Comparison of ENCODE assay signal across 10 cellular contexts in genomic region chr18:48828713-48829442, GRCh38.
A peak's percentile ranks its signal among the peaks of the same experiment; 100 is the strongest.
DNase-seq lines count a peak whose midpoint lies in the region; ATAC-seq and TF ChIP-seq lines count a peak whose summit lies in the region.
"Had no signal": no experiment of that assay in that cellular context is flagged by ENCODE, and none has a peak within 500 bp of the region (broad histone marks: within the 10 kb centered on the region; RNA-seq: fewer than 3 reads in every experiment).

No MANE protein-coding gene starts in this region.

- no peaks in the 10 kb centered on the region for H3K27me3 Mint-ChIP-seq in neural crest cell (ENCODE audit: low read depth)
- H3K27me3 Mint-ChIP-seq in activated naive CD4-positive, alpha-beta T cell treated with anti-CD3 and anti-CD28 coated beads for 36 hours (ENCODE audit: low read depth) = no peaks in the 10 kb centered on the region

- no peak for ATAC-seq in HG03432 (IDR thresholded peaks at IDR 0.05; ENCODE audit: unreplicated experiment)

- peaks cover 91 to 96% (median 92%) of the 10 kb centered on the region in 10 experiments for H3K4me1 ChIP-seq in BLaER1 treated with 17β-estradiol and CSF1 and Interleukin-3, amounts not matched to agents 10 nM and 100 nM

- peak; percentile 65 for DNase-seq in NCI-H1436 (lab: John Stamatoyannopoulos, UW)
- DNase-seq in choroid plexus epithelial cell (ENCODE audit: low read depth) = no peak
- no peak for DNase-seq in neural crest cell (ENCODE audit: low read depth, low spot score)
- no peak for DNase-seq in activated naive CD4-positive, alpha-beta T cell treated with anti-CD3 and anti-CD28 coated beads for 36 hours
- DNase-seq in KG1 (lab: John Stamatoyannopoulos, UW) = no peak
- DNase-seq in NCI-H526 (lab: John Stamatoyannopoulos, UW) = no peak
- DNase-seq: activated naive CD4-positive, alpha-beta T cell treated with anti-CD3 and anti-CD28 coated beads, Interleukin-2, amount 10 ng/mL, durations not matched to agents 7 days and 5 days; DND-41 had no signal

- peaks cover under 1% of the 10 kb centered on the region for H3K36me3 Mint-ChIP-seq in neural crest cell (ENCODE audit: low read depth)
- H3K36me3 Mint-ChIP-seq in activated naive CD4-positive, alpha-beta T cell treated with anti-CD3 and anti-CD28 coated beads for 36 hours (ENCODE audit: low read depth) = no peaks in the 10 kb centered on the region

- H3K27me3 ChIP-seq in BLaER1 treated with 17β-estradiol and CSF1 and Interleukin-3, amounts not matched to agents 10 nM and 100 nM = no peaks in the 10 kb centered on the region

- peak overlapping the region; percentile 91 to 100 (median 96) for H3K4me2 ChIP-seq in BLaER1 treated with 17β-estradiol and CSF1 and Interleukin-3, amounts not matched to agents 10 nM and 100 nM

- intact Hi-C loops in activated naive CD4-positive, alpha-beta T cell treated with anti-CD3 and anti-CD28 coated beads for 36 hours (cut with micrococcal nuclease) = no loop called here

- H3K4me1 Mint-ChIP-seq in neural crest cell = peaks cover 71% of the 10 kb centered on the region
- peaks cover 21% of the 10 kb centered on the region for H3K4me1 Mint-ChIP-seq in activated naive CD4-positive, alpha-beta T cell treated with anti-CD3 and anti-CD28 coated beads for 36 hours (ENCODE audit: low read depth)

- H3K27ac Mint-ChIP-seq in neural crest cell (ENCODE audit: unreplicated experiment) = no peak overlapping the region
- H3K27ac Mint-ChIP-seq in activated naive CD4-positive, alpha-beta T cell treated with anti-CD3 and anti-CD28 coated beads for 36 hours = no peak overlapping the region
- H3K27ac Mint-ChIP-seq: activated naive CD4-positive, alpha-beta T cell treated with anti-CD3 and anti-CD28 coated beads, Interleukin-2, amount 10 ng/mL, durations not matched to agents 7 days and 5 days had no signal

- peak overlapping the region in 7 of 11 experiments; percentile 6 to 71 (median 55); a peak in 7 of 22 replicates for H3K27ac ChIP-seq in BLaER1 treated with 17β-estradiol and CSF1 and Interleukin-3, amounts not matched to agents 10 nM and 100 nM

- no peaks in the 10 kb centered on the region for H3K9me3 Mint-ChIP-seq in neural crest cell
- H3K9me3 Mint-ChIP-seq in activated naive CD4-positive, alpha-beta T cell treated with anti-CD3 and anti-CD28 coated beads for 36 hours = no peaks in the 10 kb centered on the region
- H3K9me3 Mint-ChIP-seq: activated naive CD4-positive, alpha-beta T cell treated with anti-CD3 and anti-CD28 coated beads, Interleukin-2, amount 10 ng/mL, durations not matched to agents 7 days and 5 days had no signal

- peaks cover 0 to 8% (median 1%) of the 10 kb centered on the region in 11 experiments; a peak in 8 of 22 replicates for H3K9me3 ChIP-seq in BLaER1 treated with 17β-estradiol and CSF1 and Interleukin-3, amounts not matched to agents 10 nM and 100 nM (replicated peaks in 1 of 11)

- peaks cover 0 to 3% (median 0%) of the 10 kb centered on the region in 11 experiments; a peak in 3 of 22 replicates for H3K36me3 ChIP-seq in BLaER1 treated with 17β-estradiol and CSF1 and Interleukin-3, amounts not matched to agents 10 nM and 100 nM

- H4K20me1 ChIP-seq in BLaER1 treated with 17β-estradiol and CSF1 and Interleukin-3, amounts not matched to agents 10 nM and 100 nM = peaks cover 0 to 6% (median 0%) of the 10 kb centered on the region in 11 experiments; a peak in 2 of 22 replicates

- peak overlapping the region; percentile 58 for H3K4me3 Mint-ChIP-seq in neural crest cell
- H3K4me3 Mint-ChIP-seq in activated naive CD4-positive, alpha-beta T cell treated with anti-CD3 and anti-CD28 coated beads for 36 hours = no peak overlapping the region
- H3K4me3 Mint-ChIP-seq: activated naive CD4-positive, alpha-beta T cell treated with anti-CD3 and anti-CD28 coated beads, Interleukin-2, amount 10 ng/mL, durations not matched to agents 7 days and 5 days had no signal

- H3K4me3 ChIP-seq in BLaER1 treated with 17β-estradiol and CSF1 and Interleukin-3, amounts not matched to agents 10 nM and 100 nM = peak overlapping the region in 3 of 10 experiments; percentile 15 to 53 (median 30); a peak in 4 of 20 replicates
- no peak overlapping the region for H3K4me3 ChIP-seq in choroid plexus epithelial cell (ENCODE audit: low read depth, low read length)

- CTCF ChIA-PET in activated naive CD4-positive, alpha-beta T cell treated with anti-CD3 and anti-CD28 coated beads for 36 hours (lab: Charles Lee) = interaction anchor here (0.5 to 1.0 kb wide), 3 partner anchors 50 to 71 kb away, joined by 3 to 6 read pairs (median 3); no protein-coding TSS in a partner anchor

- H3K9ac ChIP-seq in BLaER1 treated with 17β-estradiol and CSF1 and Interleukin-3, amounts not matched to agents 10 nM and 100 nM = peak overlapping the region in 9 of 11 experiments; percentile 7 to 73 (median 61); a peak in 14 of 22 replicates

- TF ChIP-seq CTCF in choroid plexus epithelial cell (conservative IDR thresholded peaks at IDR 0.05; ENCODE audit: low read depth, low read length) (peak; percentile 19), neural crest cell (conservative IDR thresholded peaks at IDR 0.05) (no peak)
